In the genomic region with DNA sequence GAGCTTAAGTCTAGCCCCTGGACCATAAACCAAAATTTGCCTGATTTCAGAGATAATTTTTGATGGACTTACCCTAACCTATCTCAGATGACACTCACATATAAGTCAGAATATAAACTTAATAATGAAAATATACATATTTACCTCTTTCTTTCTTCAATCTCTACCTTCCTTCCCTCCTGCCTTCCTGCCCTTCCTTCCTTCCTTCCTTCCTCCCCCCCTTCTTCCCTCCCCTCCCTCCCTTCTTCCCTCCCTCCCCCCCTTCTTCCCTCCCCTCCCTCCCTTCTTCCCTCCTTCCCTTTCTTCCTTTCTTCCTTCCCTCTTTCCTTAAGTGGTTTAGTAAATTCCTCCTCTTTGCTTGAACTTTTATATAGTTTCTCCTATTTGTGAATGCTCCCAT, we compare ENCODE assay signal across 9 cellular contexts.
"Had no signal": no experiment of that assay in that cellular context is flagged by ENCODE, and none has a peak within 500 bp of the region (broad histone marks: within the 10 kb centered on the region; RNA-seq: fewer than 3 reads in every experiment).

No MANE protein-coding gene starts in this region.

- H3K36me3 ChIP-seq: HAP-1 had no signal

- H3K4me3 ChIP-seq: GM23248, HAP-1, K562 had no signal

- DNase-seq: GM23248, GOT3, H7, HFFc6, IMR-90 had no signal

- H2AFZ ChIP-seq: GM23248 had no signal

- H3K9me3 ChIP-seq: HAP-1 had no signal

- H3K9ac ChIP-seq: GM23248 had no signal

- H3K4me3 Mint-ChIP-seq: HFFc6 had no signal

- H3K27ac Mint-ChIP-seq: HFFc6 had no signal

- ATAC-seq: HCT116, K562 had no signal

- FAIRE-seq: K562 had no signal

- H3K27ac ChIP-seq: GM23248, HL-60 had no signal
